In genomic region chr14:61699092-61699491, GRCh38 we compare ENCODE assay signal across 9 cellular contexts. TPM values are rescaled to one million over a fixed set of nuclear protein-coding genes. Genes with fewer than 3 reads are reported as not detected.
DNase-seq lines count a peak whose midpoint lies in the region; ATAC-seq and TF ChIP-seq lines count a peak whose summit lies in the region.
"Had no signal": no experiment of that assay in that cellular context is flagged by ENCODE, and none has a peak within 500 bp of the region (broad histone marks: within the 10 kb centered on the region; RNA-seq: fewer than 3 reads in every experiment).

No MANE protein-coding gene starts in this region.

- peaks cover 56% of the 10 kb centered on the region for H3K4me1 Mint-ChIP-seq in activated T-cell treated with anti-CD3 and anti-CD28 coated beads, Interleukin-2, amount 50 U/mL, for 4 hours (ENCODE audit: low read depth)
- peaks cover 70% of the 10 kb centered on the region for H3K4me1 Mint-ChIP-seq in activated B cell treated with CpG ODN at 0.5 μM for 24 hours
- H3K4me1 Mint-ChIP-seq in stimulated activated effector memory CD8-positive, alpha-beta T cell treated with anti-CD3 and anti-CD28 coated beads, Interleukin-12 subunit alpha, Interleukin-12 subunit beta, amount 100 ng/mL, for 72 hours = peaks cover 49% of the 10 kb centered on the region

- DNase-seq in activated T-cell treated with anti-CD3 and anti-CD28 coated beads, Interleukin-2, amount 50 U/mL, for 4 hours = no peak
- no peak for DNase-seq in activated T-cell treated with anti-CD3 and anti-CD28 coated beads, Interleukin-2, amount 50 U/mL, for 1 hour
- DNase-seq in activated B cell treated with CpG ODN at 0.5 μM for 24 hours (no peak), fibroblast of villous mesenchyme (ENCODE audit: low read depth) (no peak), activated gamma-delta T cell (lab: John Stamatoyannopoulos, UW) (no peak), stomach (no peak)
- no peak for DNase-seq in stimulated activated effector memory CD8-positive, alpha-beta T cell treated with anti-CD3 and anti-CD28 coated beads, Interleukin-12 subunit alpha, Interleukin-12 subunit beta, amount 100 ng/mL, for 72 hours (ENCODE audit: low spot score in 2 of 2)
- DNase-seq: NCI-H1092 treated with DMSO at 0.1 percent for 48 hours had no signal

- no peaks in the 10 kb centered on the region for H3K27me3 ChIP-seq in stomach

- peak overlapping the region in 2 of 5 donors; percentile 93 to 99 for H3K27ac ChIP-seq in stomach

- H3K27ac Mint-ChIP-seq in activated B cell treated with CpG ODN at 0.5 μM for 24 hours = no peak overlapping the region
- peak overlapping the region; percentile 97 for H3K27ac Mint-ChIP-seq in stimulated activated effector memory CD8-positive, alpha-beta T cell treated with anti-CD3 and anti-CD28 coated beads, Interleukin-12 subunit alpha, Interleukin-12 subunit beta, amount 100 ng/mL, for 72 hours

- H3K4me3 ChIP-seq in fibroblast of villous mesenchyme (ENCODE audit: low read depth, low read length) (peak overlapping the region; percentile 87), stomach (peak overlapping the region in 2 of 4 donors; percentile 81 to 83)

- POLR2A ChIA-PET in activated B cell treated with CpG ODN at 0.5 μM for 24 hours (lab: Charles Lee) = interaction anchor here (0.6 to 5.3 kb wide), 8 partner anchors 21 to 1450 kb away, joined by 3 to 46 read pairs (median 10); partner anchors contain the start of gene PPM1A

- H3K4me1 ChIP-seq in stomach = peaks cover 9 to 74% (median 41%) of the 10 kb centered on the region in 4 donors

- peak overlapping the region; percentile 99 for H3K4me3 Mint-ChIP-seq in activated T-cell treated with anti-CD3 and anti-CD28 coated beads, Interleukin-2, amount 50 U/mL, for 4 hours
- H3K4me3 Mint-ChIP-seq in activated B cell treated with CpG ODN at 0.5 μM for 24 hours = peak overlapping the region; percentile 97
- peak overlapping the region; percentile 92 for H3K4me3 Mint-ChIP-seq in stimulated activated effector memory CD8-positive, alpha-beta T cell treated with anti-CD3 and anti-CD28 coated beads, Interleukin-12 subunit alpha, Interleukin-12 subunit beta, amount 100 ng/mL, for 72 hours

- H3K9me3 Mint-ChIP-seq in activated T-cell treated with anti-CD3 and anti-CD28 coated beads, Interleukin-2, amount 50 U/mL, for 4 hours = no peaks in the 10 kb centered on the region
- H3K9me3 Mint-ChIP-seq in activated B cell treated with CpG ODN at 0.5 μM for 24 hours = no peaks in the 10 kb centered on the region
- H3K9me3 Mint-ChIP-seq in stimulated activated effector memory CD8-positive, alpha-beta T cell treated with anti-CD3 and anti-CD28 coated beads, Interleukin-12 subunit alpha, Interleukin-12 subunit beta, amount 100 ng/mL, for 72 hours = no peaks in the 10 kb centered on the region

- WGBS in stomach, 5 donors = 46 to 56% (median 53%) methylated on average over 5 of the region's 5 CpGs

- peaks cover 22% of the 10 kb centered on the region for H3K36me3 Mint-ChIP-seq in activated T-cell treated with anti-CD3 and anti-CD28 coated beads, Interleukin-2, amount 50 U/mL, for 4 hours (ENCODE audit: insufficient read depth)
- H3K36me3 Mint-ChIP-seq in activated B cell treated with CpG ODN at 0.5 μM for 24 hours (ENCODE audit: low read depth) = peaks cover 31% of the 10 kb centered on the region
- H3K36me3 Mint-ChIP-seq in stimulated activated effector memory CD8-positive, alpha-beta T cell treated with anti-CD3 and anti-CD28 coated beads, Interleukin-12 subunit alpha, Interleukin-12 subunit beta, amount 100 ng/mL, for 72 hours = peaks cover 95% of the 10 kb centered on the region

- H3K36me3 ChIP-seq in stomach = no peaks in the 10 kb centered on the region

- TF ChIP-seq POLR2A in stomach (IDR thresholded peaks at IDR 0.05) = no peak

- ATAC-seq in activated T-cell treated with anti-CD3 and anti-CD28 coated beads, Interleukin-2, amount 50 U/mL, for 4 hours = no peak
- ATAC-seq in activated B cell treated with CpG ODN at 0.5 μM for 24 hours (ENCODE audit: low read depth) (no peak), HG02678 (IDR thresholded peaks at IDR 0.05; ENCODE audit: unreplicated experiment) (no peak)
- no peak for ATAC-seq in stimulated activated effector memory CD8-positive, alpha-beta T cell treated with anti-CD3 and anti-CD28 coated beads, Interleukin-12 subunit alpha, Interleukin-12 subunit beta, amount 100 ng/mL, for 72 hours

- no peak for TF ChIP-seq EP300 in stomach (IDR thresholded peaks at IDR 0.05)

- TF ChIP-seq CTCF in activated B cell treated with CpG ODN at 0.5 μM for 24 hours (IDR thresholded peaks at IDR 0.05) (no peak), fibroblast of villous mesenchyme (IDR thresholded peaks at IDR 0.05; ENCODE audit: insufficient read depth, low read depth, low read length) (no peak), stomach (IDR thresholded peaks at IDR 0.05) (no peak)

- CTCF ChIA-PET in activated B cell treated with CpG ODN at 0.5 μM for 24 hours (lab: Charles Lee) = interaction anchor here (0.7 to 1.1 kb wide), 2 partner anchors 21 to 238 kb away, joined by 3 to 4 read pairs; no protein-coding TSS in a partner anchor

- intact Hi-C loops in activated B cell treated with CpG ODN at 0.5 μM for 24 hours (cut with micrococcal nuclease) = loop anchor here (5.0 kb wide), 2 partner anchors 33 to 383 kb away; no protein-coding TSS in a partner anchor
- intact Hi-C loops in stomach (cut with DNase I; ENCODE audit: low total_unique reads) = no loop called here

- no peaks in the 10 kb centered on the region for H3K27me3 Mint-ChIP-seq in activated T-cell treated with anti-CD3 and anti-CD28 coated beads, Interleukin-2, amount 50 U/mL, for 4 hours (ENCODE audit: low read depth)
- no peaks in the 10 kb centered on the region for H3K27me3 Mint-ChIP-seq in activated B cell treated with CpG ODN at 0.5 μM for 24 hours

- no peaks in the 10 kb centered on the region for H3K9me3 ChIP-seq in stomach

RNA-seq across cellular contexts. Expression of gene HIF1A, which starts 3.8 kb away (rescaled TPM):
- 100 to 1,000 TPM; 252 to 294 (median 274) TPM for total RNA-seq in activated T-cell treated with anti-CD3 and anti-CD28 coated beads, Interleukin-2, amount 50 U/mL, for 4 hours
- total RNA-seq in activated B cell treated with CpG ODN at 0.5 μM for 24 hours (148 and 179 TPM in 2 replicates), fibroblast of villous mesenchyme (395 and 671 TPM in 2 replicates), stomach (100 to 1,000 TPM in 4 of 5 donors, 10 to 100 TPM in 1; 26.4 to 192 (median 125) TPM)
- 10 to 100 TPM; 31.8 to 54.2 (median 40.3) TPM for polyA plus RNA-seq in stomach
